ENCODE assay signal across 14 cellular contexts in the genomic region with DNA sequence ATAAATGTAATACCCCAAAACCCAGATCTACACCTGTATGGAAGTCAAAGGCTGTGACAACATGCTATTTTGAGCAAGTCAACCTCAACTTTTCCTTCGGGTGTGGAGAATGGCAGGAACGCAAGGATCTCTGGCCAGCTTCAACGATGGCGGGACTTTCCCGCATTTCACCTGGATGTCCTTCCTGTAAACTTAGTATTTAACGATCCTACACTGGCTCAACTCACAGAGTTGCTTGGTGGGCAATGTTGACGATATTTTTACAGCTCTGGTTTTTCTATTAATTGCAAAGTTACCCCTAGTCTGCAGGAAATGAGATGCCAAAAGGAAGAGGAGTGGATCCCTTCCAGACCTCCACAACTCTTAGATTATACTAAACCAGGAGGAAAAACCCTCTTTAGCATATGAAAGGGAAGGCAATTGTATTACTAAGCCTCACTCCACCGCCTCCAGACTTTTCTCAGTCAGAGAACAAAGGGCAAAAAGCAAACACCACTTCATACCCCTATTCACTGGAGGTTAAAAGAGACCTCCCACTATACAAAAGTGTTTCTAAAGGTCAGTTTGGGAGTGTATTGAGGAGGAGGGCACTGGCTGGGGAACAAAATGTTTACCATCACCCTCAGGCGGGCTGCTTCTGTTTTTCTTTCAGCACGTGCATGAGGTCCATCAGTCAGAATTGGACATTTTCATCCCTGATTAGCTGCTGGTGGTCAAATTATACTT. TPM values are rescaled to one million over a fixed set of nuclear protein-coding genes. Genes with fewer than 3 reads are reported as not detected.
A peak's percentile ranks its signal among the peaks of the same experiment; 100 is the strongest.
DNase-seq lines count a peak whose midpoint lies in the region; ATAC-seq and TF ChIP-seq lines count a peak whose summit lies in the region.
"Had no signal": no experiment of that assay in that cellular context is flagged by ENCODE, and none has a peak within 500 bp of the region (broad histone marks: within the 10 kb centered on the region; RNA-seq: fewer than 3 reads in every experiment).

No MANE protein-coding gene starts in this region.

- peak overlapping the region; percentile 33 for H3K4me2 ChIP-seq in smooth muscle cell

- H4K20me1 ChIP-seq in smooth muscle cell (ENCODE audit: low read depth), result no peaks in the 10 kb centered on the region

- H2AFZ ChIP-seq in smooth muscle cell (ENCODE audit: low read depth), result no peak overlapping the region

- H3K27ac ChIP-seq in smooth muscle cell (ENCODE audit: low read depth), result no peak overlapping the region
- H3K27ac ChIP-seq in left lung, result no peak overlapping the region
- H3K27ac ChIP-seq: tibial artery had no signal

- no peaks in the 10 kb centered on the region for H3K36me3 ChIP-seq in smooth muscle cell (ENCODE audit: low read depth)
- no peaks in the 10 kb centered on the region for H3K36me3 ChIP-seq in left lung
- H3K36me3 ChIP-seq: tibial artery had no signal

- TF ChIP-seq CTCF in smooth muscle cell (IDR thresholded peaks at IDR 0.05; ENCODE audit: borderline replicate concordance, insufficient read depth, poor library complexity, severe bottlenecking), result no peak
- TF ChIP-seq CTCF in left lung (IDR thresholded peaks at IDR 0.05), result no peak

- WGBS in smooth muscle cell (ENCODE audit: low lambda C conversion rate), result 18% methylated on average over 10 of the region's 10 CpGs

- no peak for ATAC-seq in left lung
- ATAC-seq: Panc1 had no signal

- H3F3A ChIP-seq in smooth muscle cell (ENCODE audit: low read depth), result no peaks in the 10 kb centered on the region

- H3K27me3 ChIP-seq in smooth muscle cell (ENCODE audit: low read depth), result no peaks in the 10 kb centered on the region
- no peaks in the 10 kb centered on the region for H3K27me3 ChIP-seq in left lung

- intact Hi-C loops in left lung (cut with DNase I), result no loop called here

- H3K79me2 ChIP-seq in smooth muscle cell (ENCODE audit: low read depth), result no peaks in the 10 kb centered on the region

- H3K4me1 ChIP-seq in smooth muscle cell (ENCODE audit: low read depth) (peaks cover 5% of the 10 kb centered on the region), left lung (no peaks in the 10 kb centered on the region)
- H3K4me1 ChIP-seq: tibial artery had no signal

- peak; percentile 18 for DNase-seq in NCI-H2029 treated with DMSO at 0.1 percent for 48 hours (lab: John Stamatoyannopoulos, UW)
- DNase-seq in NCI-H2029 (lab: John Stamatoyannopoulos, UW), result no peak
- peak; percentile 92 for DNase-seq in NCI-H748 treated with DMSO at 0.1 percent for 48 hours (lab: John Stamatoyannopoulos, UW)
- no peak for DNase-seq in smooth muscle cell (lab: John Stamatoyannopoulos, UW; ENCODE audit: unreplicated experiment)
- DNase-seq in activated naive CD4-positive, alpha-beta T cell (lab: John Stamatoyannopoulos, UW), result no peak
- DNase-seq in GM19240 (ENCODE audit: insufficient read length, low spot score), result no peak
- no peak for DNase-seq in left lung
- DNase-seq: 8988T; activated CD4-positive, alpha-beta memory T cell treated with anti-CD3 and anti-CD28 coated beads, Interleukin-2, amount 10 ng/mL, durations not matched to agents 7 days and 5 days; midbrain; NCI-H524; tibial artery had no signal

- H3K4me3 ChIP-seq in iPS-18c (ENCODE audit: insufficient read depth, low read depth, low read length), result peak overlapping the region; percentile 28; the same call in 1 of the 2 replicates
- H3K4me3 ChIP-seq in smooth muscle cell, result no peak overlapping the region
- no peak overlapping the region for H3K4me3 ChIP-seq in left lung
- H3K4me3 ChIP-seq: tibial artery had no signal

- H3K9ac ChIP-seq in smooth muscle cell (ENCODE audit: low read depth), result no peak overlapping the region

- H3K9me3 ChIP-seq in iPS-18c (ENCODE audit: control insufficient read depth, insufficient read depth, low read length), result no peaks in the 10 kb centered on the region
- H3K9me3 ChIP-seq in smooth muscle cell (replicated peaks; ENCODE audit: low read depth), result no peaks in the 10 kb centered on the region
- H3K9me3 ChIP-seq in left lung, result no peaks in the 10 kb centered on the region
- H3K9me3 ChIP-seq: tibial artery had no signal

RNA-seq across cellular contexts. Expression of a gene that starts 56.5 kb away (rescaled TPM):
- total RNA-seq in smooth muscle cell (22.0 and 32.7 TPM in 2 replicates), left lung (10 to 100 TPM; 36.9 to 37.7 TPM)
- 26.8 and 27.2 TPM in 2 replicates for polyA plus RNA-seq in smooth muscle cell

Comparison
In these comparisons a context has a peak if more than half of its experiments do, and no peak if none do; other contexts are left out.
1. DNase-seq: peak in NCI-H2029 treated with DMSO at 0.1 percent for 48 hours (single experiment) and NCI-H748 treated with DMSO at 0.1 percent for 48 hours (single experiment); none in NCI-H2029 (single experiment), smooth muscle cell (single experiment), activated naive CD4-positive, alpha-beta T cell (0 of 4), GM19240 (single experiment) and left lung (0 of 2).